Comparison of ENCODE assay signal across 1 cellular context in genomic region chr2:10436711-10437110, GRCh38.
TF ChIP-seq lines count a peak whose summit lies in the region.

No MANE protein-coding gene starts in this region.

TF ChIP-seq in HepG2, 621 proteins besides CTCF, POLR2A, EP300 and RAD21 (continued from another document):
- peak; percentile 11; the same call in 1 of the 2 replicates for TF ChIP-seq ZNF687 (CRISPR knock-in tag; IDR thresholded peaks at IDR 0.05)
